28 cellular contexts compared by ENCODE assay signal in genomic region chr1:239802275-239802674, GRCh38.
"Had no signal": no experiment of that assay in that cellular context is flagged by ENCODE, and none has a peak within 500 bp of the region (broad histone marks: within the 10 kb centered on the region; RNA-seq: fewer than 3 reads in every experiment).

No MANE protein-coding gene starts in this region.

- H3K4me3 Mint-ChIP-seq: activated CD4-positive, alpha-beta memory T cell treated with anti-CD3 and anti-CD28 coated beads for 36 hours; activated CD4-positive, alpha-beta T cell treated with anti-CD3 and anti-CD28 coated beads, Interleukin-2, amount 10 ng/mL, durations not matched to agents 24 days and 14 days; activated naive CD4-positive, alpha-beta T cell treated with anti-CD3 and anti-CD28 coated beads, Interleukin-2, amount 10 ng/mL, durations not matched to agents 7 days and 5 days; activated naive CD8-positive, alpha-beta T cell treated with anti-CD3 and anti-CD28 coated beads, Interleukin-2, amount 10 ng/mL, durations not matched to agents 7 days and 5 days; brain; neural crest cell had no signal

- H3K79me2 ChIP-seq: parathyroid adenoma had no signal

- DNase-seq: activated CD4-positive, alpha-beta memory T cell treated with anti-CD3 and anti-CD28 coated beads for 36 hours; activated CD4-positive, alpha-beta T cell treated with anti-CD3 and anti-CD28 coated beads, Interleukin-2, amount 10 ng/mL, durations not matched to agents 24 days and 14 days; activated CD4-positive, CD25-positive, alpha-beta regulatory T cell treated with anti-CD3 and anti-CD28 coated beads, Interleukin-2, amount 50 U/mL, for 72 hours; activated CD8-positive, alpha-beta memory T cell treated with anti-CD3 and anti-CD28 coated beads, Interleukin-2, amount 50 U/mL, for 4 hours; activated gamma-delta T cell; activated naive CD4-positive, alpha-beta T cell treated with anti-CD3 and anti-CD28 coated beads, Interleukin-2, amount 10 ng/mL, durations not matched to agents 7 days and 5 days; activated naive CD8-positive, alpha-beta T cell treated with anti-CD3 and anti-CD28 coated beads, Interleukin-2, amount 10 ng/mL, durations not matched to agents 7 days and 5 days; activated T-cell treated with anti-CD3 and anti-CD28 coated beads, Interleukin-2, amount 50 U/mL, for 1 hour; cerebellar nuclear complex; colonic mucosa; effector CD8-positive, alpha-beta T cell; gastrocnemius medialis; glutamatergic neuron; islet precursor cell; left ventricle myocardium superior; mammary epithelial cell; occipital lobe; psoas muscle; stimulated activated CD4-positive, alpha-beta T cell treated with anti-CD3 and anti-CD28 coated beads, Interleukin-15, amount 100 ng/mL, for 24 hours; stimulated activated CD4-positive, alpha-beta T cell treated with anti-CD3 and anti-CD28 coated beads, Interleukin-2, amount 100 ng/mL, for 24 hours; T1000; tibial artery had no signal

- H3K27me3 ChIP-seq: ascending aorta, cardiac muscle cell, colonic mucosa, gastrocnemius medialis, suprapubic skin, tibial artery had no signal

- H3K9ac ChIP-seq: parathyroid adenoma had no signal

- H3K27me3 Mint-ChIP-seq: activated CD4-positive, alpha-beta memory T cell treated with anti-CD3 and anti-CD28 coated beads for 36 hours; activated naive CD4-positive, alpha-beta T cell treated with anti-CD3 and anti-CD28 coated beads, Interleukin-2, amount 10 ng/mL, durations not matched to agents 7 days and 5 days; activated naive CD8-positive, alpha-beta T cell treated with anti-CD3 and anti-CD28 coated beads, Interleukin-2, amount 10 ng/mL, durations not matched to agents 7 days and 5 days; brain had no signal

- H3K27ac Mint-ChIP-seq: activated CD4-positive, alpha-beta memory T cell treated with anti-CD3 and anti-CD28 coated beads for 36 hours; activated CD4-positive, alpha-beta T cell treated with anti-CD3 and anti-CD28 coated beads, Interleukin-2, amount 10 ng/mL, durations not matched to agents 24 days and 14 days; activated naive CD4-positive, alpha-beta T cell treated with anti-CD3 and anti-CD28 coated beads, Interleukin-2, amount 10 ng/mL, durations not matched to agents 7 days and 5 days; activated naive CD8-positive, alpha-beta T cell treated with anti-CD3 and anti-CD28 coated beads, Interleukin-2, amount 10 ng/mL, durations not matched to agents 7 days and 5 days; brain had no signal

- H3K9me3 ChIP-seq: ascending aorta, colonic mucosa, gastrocnemius medialis, psoas muscle, suprapubic skin, tibial artery had no signal

- H2AFZ ChIP-seq: parathyroid adenoma had no signal

- H3K36me3 ChIP-seq: ascending aorta, cardiac muscle cell, colonic mucosa, gastrocnemius medialis, suprapubic skin, tibial artery had no signal

- H3K36me3 Mint-ChIP-seq: activated CD4-positive, alpha-beta memory T cell treated with anti-CD3 and anti-CD28 coated beads for 36 hours; activated naive CD4-positive, alpha-beta T cell treated with anti-CD3 and anti-CD28 coated beads, Interleukin-2, amount 10 ng/mL, durations not matched to agents 7 days and 5 days; brain had no signal

- H3K4me1 ChIP-seq: colonic mucosa, gastrocnemius medialis, parathyroid adenoma, psoas muscle, suprapubic skin had no signal

- ATAC-seq: gastrocnemius medialis, left ventricle myocardium superior, psoas muscle had no signal

- H3K27ac ChIP-seq: ascending aorta, cardiac muscle cell, colonic mucosa, gastrocnemius medialis, parathyroid adenoma, psoas muscle, suprapubic skin, tibial artery had no signal

- H3K9me3 Mint-ChIP-seq: activated CD4-positive, alpha-beta memory T cell treated with anti-CD3 and anti-CD28 coated beads for 36 hours; activated CD4-positive, alpha-beta T cell treated with anti-CD3 and anti-CD28 coated beads, Interleukin-2, amount 10 ng/mL, durations not matched to agents 24 days and 14 days; activated naive CD4-positive, alpha-beta T cell treated with anti-CD3 and anti-CD28 coated beads, Interleukin-2, amount 10 ng/mL, durations not matched to agents 7 days and 5 days; activated naive CD8-positive, alpha-beta T cell treated with anti-CD3 and anti-CD28 coated beads, Interleukin-2, amount 10 ng/mL, durations not matched to agents 7 days and 5 days; neural crest cell had no signal

- H3K4me3 ChIP-seq: ascending aorta, cardiac muscle cell, colonic mucosa, gastrocnemius medialis, psoas muscle, suprapubic skin, tibial artery had no signal
